8 cellular contexts compared by ENCODE assay signal in the genomic region with DNA sequence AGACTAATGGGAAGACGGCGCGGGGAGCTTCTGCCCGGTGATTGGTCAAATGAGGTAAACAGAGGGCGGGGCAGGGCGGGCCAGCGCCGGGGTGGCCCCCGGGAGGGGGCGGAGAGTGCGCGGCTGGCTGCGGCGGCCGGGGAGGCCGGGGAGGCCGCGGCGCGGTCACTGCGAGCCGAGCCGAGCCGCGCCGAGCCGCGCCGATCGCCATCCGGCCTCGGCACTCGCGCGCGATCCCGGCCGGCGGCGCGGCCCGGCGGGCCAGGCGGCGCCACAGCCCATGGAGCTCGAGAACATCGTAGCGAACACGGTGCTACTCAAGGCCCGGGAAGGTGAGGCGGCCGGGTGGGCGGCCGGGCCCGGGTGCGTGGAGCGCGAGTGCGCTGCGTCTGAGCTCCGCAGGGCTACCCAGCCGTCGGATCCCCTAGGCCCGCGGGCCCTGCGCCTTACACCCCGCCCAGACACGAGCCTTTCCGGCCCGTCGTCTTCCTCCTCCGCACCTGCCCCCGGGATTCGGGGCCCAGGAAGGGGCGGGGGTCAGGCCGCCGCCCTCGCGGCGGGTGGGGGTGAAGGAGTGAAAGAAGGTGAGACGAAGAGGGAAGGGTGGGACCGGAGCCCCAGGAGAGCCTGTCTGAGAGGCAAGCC. TPM values are rescaled to one million over a fixed set of nuclear protein-coding genes. Genes with fewer than 3 reads are reported as not detected.
DNase-seq lines count a peak whose midpoint lies in the region; ATAC-seq and TF ChIP-seq lines count a peak whose summit lies in the region.

Gene GRK6 (plus strand): TSS at position 111 of the 645 bp plus-strand sequence. CDS start 170 bp downstream, at position 281.

- peak; percentile 74 for TF ChIP-seq POLR2A in GM19193 (IDR thresholded peaks at IDR 0.05; ENCODE audit: extremely low read depth, insufficient read depth, insufficient read length)
- TF ChIP-seq POLR2A in breast epithelium (IDR thresholded peaks at IDR 0.05), result no peak

- ATAC-seq in HG03457 (IDR thresholded peaks at IDR 0.05; ENCODE audit: unreplicated experiment), result peak; percentile 2

- DNase-seq in BE2C (no peak), T-helper 9 cell (peak; percentile 57), breast epithelium (ENCODE audit: low spot score in 2 of 2) (peak in 1 of 2 donors; percentile 68), inferior parietal cortex (ENCODE audit: extremely low spot score) (peak; percentile 3), Ammon's horn (ENCODE audit: low spot score) (no peak)
- peak; percentile 71 for DNase-seq in stimulated activated CD4-positive, alpha-beta T cell treated with anti-CD3 and anti-CD28 coated beads, Interleukin-1b, Interleukin-23, amount 100 ng/mL, for 48 hours

- H3K27me3 ChIP-seq in BE2C, result no peaks in the 10 kb centered on the region
- H3K27me3 ChIP-seq in breast epithelium, result no peaks in the 10 kb centered on the region

- H3K4me1 ChIP-seq in BE2C (peaks cover 11% of the 10 kb centered on the region), breast epithelium (peaks cover 5 to 17% of the 10 kb centered on the region in 2 donors)

- H3K27ac ChIP-seq in breast epithelium, result peak within 1 kb of the TSS; percentile 91 to 96

- no peaks in the 10 kb centered on the region for H3K9me3 ChIP-seq in BE2C
- no peaks in the 10 kb centered on the region for H3K9me3 ChIP-seq in breast epithelium

- intact Hi-C loops in breast epithelium (cut with DNase I; ENCODE audit: low total_unique reads), result loop anchor here (1.0 kb wide), 1 partner anchor 29 kb away; no protein-coding TSS in a partner anchor

- H3K36me3 ChIP-seq in BE2C, result peaks cover 6% of the 10 kb centered on the region
- H3K36me3 ChIP-seq in breast epithelium, result no peaks in the 10 kb centered on the region

- H3K4me3 ChIP-seq in BE2C (ENCODE audit: low read depth, low read length), result peak within 1 kb of the TSS; percentile 93
- peak within 1 kb of the TSS; percentile 77 to 88 (median 84) for H3K4me3 ChIP-seq in breast epithelium

- no peak for TF ChIP-seq CTCF in BE2C (IDR thresholded peaks at IDR 0.05; ENCODE audit: low read depth, low read length)
- no peak for TF ChIP-seq CTCF in breast epithelium (IDR thresholded peaks at IDR 0.05)

RNA-seq across cellular contexts. Expression of gene GRK6, which starts in this region (rescaled TPM):
- 58.6 TPM for polyA plus RNA-seq in BE2C (2012; ENCODE audit: insufficient read depth, insufficient read length, low read depth)
- 10 to 100 TPM; 21.3 to 25.0 (median 22.1) TPM for total RNA-seq in breast epithelium

Comparison
In these comparisons a context has a peak if more than half of its experiments do, and no peak if none do; other contexts are left out.
1. DNase-seq: peak in T-helper 9 cell (single experiment), inferior parietal cortex (single experiment) and stimulated activated CD4-positive, alpha-beta T cell treated with anti-CD3 and anti-CD28 coated beads, Interleukin-1b, Interleukin-23, amount 100 ng/mL, for 48 hours (single experiment); none in BE2C (single experiment) and Ammon's horn (single experiment).